In the genomic region with DNA sequence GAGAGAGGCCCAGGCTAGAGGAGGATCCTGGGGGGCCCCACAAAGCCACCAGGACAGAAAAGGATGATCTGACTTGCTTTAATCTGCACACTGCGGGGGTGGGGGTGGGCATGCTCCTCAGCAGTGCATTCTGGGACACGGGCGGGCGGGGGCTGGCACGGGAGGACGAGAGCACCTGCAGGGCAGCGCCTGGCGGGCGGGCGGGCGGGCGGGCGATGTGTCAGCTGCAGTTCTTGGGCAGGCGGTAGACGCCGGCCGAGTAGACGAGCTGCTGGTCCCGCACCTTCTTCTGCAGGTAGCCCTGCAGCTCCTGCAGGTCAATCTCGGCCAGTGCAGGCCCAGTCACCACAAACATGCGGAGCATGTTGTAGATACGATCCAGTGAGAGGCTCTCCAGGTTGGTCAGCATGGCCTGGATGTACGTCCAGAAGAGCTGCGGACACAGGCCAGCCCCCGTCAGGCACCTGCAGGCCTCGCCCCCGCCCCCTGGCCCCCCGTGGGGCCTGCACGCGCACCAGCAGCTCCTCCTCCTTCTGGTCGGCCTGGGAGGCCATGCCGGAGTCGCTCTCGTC, we compare ENCODE assay signal across 18 cellular contexts. TPM values are rescaled to one million over a fixed set of nuclear protein-coding genes. Genes with fewer than 3 reads are reported as not detected.
DNase-seq lines count a peak whose midpoint lies in the region; ATAC-seq and TF ChIP-seq lines count a peak whose summit lies in the region.
"Had no signal": no experiment of that assay in that cellular context is flagged by ENCODE, and none has a peak within 500 bp of the region (broad histone marks: within the 10 kb centered on the region; RNA-seq: fewer than 3 reads in every experiment).

No MANE protein-coding gene starts in this region.

- H3F3A ChIP-seq in PC-3 (ENCODE audit: low read length, unreplicated experiment) (no peaks in the 10 kb centered on the region), SK-N-SH (replicated peaks; ENCODE audit: insufficient read depth) (no peaks in the 10 kb centered on the region)

- no peak overlapping the region for H3K27ac ChIP-seq in Karpas-422 (ENCODE audit: low read length)
- H3K27ac ChIP-seq in endodermal cell (ENCODE audit: low read depth, low read length), result no peak overlapping the region
- H3K27ac ChIP-seq in suprapubic skin, result peak overlapping the region; percentile 66
- no peak overlapping the region for H3K27ac ChIP-seq in PC-3 (ENCODE audit: low read length)
- H3K27ac ChIP-seq in effector memory CD4-positive, alpha-beta T cell (ENCODE audit: insufficient read depth, low read length, poor library complexity, severe bottlenecking), result no peak overlapping the region
- no peak overlapping the region for H3K27ac ChIP-seq in SK-N-SH (ENCODE audit: low read depth in 2 of 2, low read length in 1 of 2)

- H2AFZ ChIP-seq in Karpas-422 (ENCODE audit: low read length), result no peak overlapping the region
- H2AFZ ChIP-seq in PC-3 (ENCODE audit: low read length), result no peak overlapping the region
- H2AFZ ChIP-seq in SK-N-SH (ENCODE audit: low read depth), result no peak overlapping the region

- no peak overlapping the region for H3K27ac Mint-ChIP-seq in activated naive CD4-positive, alpha-beta T cell treated with anti-CD3 and anti-CD28 coated beads for 36 hours
- H3K27ac Mint-ChIP-seq in activated naive CD4-positive, alpha-beta T cell treated with anti-CD3 and anti-CD28 coated beads, Interleukin-2, amount 10 ng/mL, durations not matched to agents 7 days and 5 days, result no peak overlapping the region
- H3K27ac Mint-ChIP-seq in endodermal cell, result no peak overlapping the region

- no peak for ATAC-seq in PC-3

- H3K4me2 ChIP-seq in Karpas-422 (ENCODE audit: low read depth, low read length, poor library complexity, severe bottlenecking) (no peak overlapping the region), PC-3 (ENCODE audit: low read length) (no peak overlapping the region), SK-N-SH (no peak overlapping the region)

- no peak for TF ChIP-seq RAD21 in SK-N-SH (IDR thresholded peaks at IDR 0.05; ENCODE audit: low read length)

- peaks cover 8% of the 10 kb centered on the region for H3K4me1 Mint-ChIP-seq in activated naive CD4-positive, alpha-beta T cell treated with anti-CD3 and anti-CD28 coated beads for 36 hours (ENCODE audit: low read depth)
- peaks cover 2% of the 10 kb centered on the region for H3K4me1 Mint-ChIP-seq in activated naive CD4-positive, alpha-beta T cell treated with anti-CD3 and anti-CD28 coated beads, Interleukin-2, amount 10 ng/mL, durations not matched to agents 7 days and 5 days
- H3K4me1 Mint-ChIP-seq in endodermal cell, result no peaks in the 10 kb centered on the region

- H3K36me3 Mint-ChIP-seq in activated naive CD4-positive, alpha-beta T cell treated with anti-CD3 and anti-CD28 coated beads for 36 hours (ENCODE audit: low read depth), result peaks cover 2% of the 10 kb centered on the region
- H3K36me3 Mint-ChIP-seq in activated naive CD4-positive, alpha-beta T cell treated with anti-CD3 and anti-CD28 coated beads, Interleukin-2, amount 10 ng/mL, durations not matched to agents 7 days and 5 days, result peaks cover 2% of the 10 kb centered on the region
- H3K36me3 Mint-ChIP-seq in endodermal cell (ENCODE audit: low read depth), result peaks cover 6% of the 10 kb centered on the region

- TF ChIP-seq CTCF in endodermal cell (conservative IDR thresholded peaks at IDR 0.05), result peak; percentile 44
- no peak for TF ChIP-seq CTCF in suprapubic skin (IDR thresholded peaks at IDR 0.05)
- TF ChIP-seq CTCF in PC-3 (conservative IDR thresholded peaks at IDR 0.05; ENCODE audit: low read depth, low read length), result no peak
- no peak for TF ChIP-seq CTCF in SK-N-SH (IDR thresholded peaks at IDR 0.05)

- no peak overlapping the region for H3K9ac ChIP-seq in Karpas-422 (ENCODE audit: low read length)
- no peak overlapping the region for H3K9ac ChIP-seq in endodermal cell (ENCODE audit: extremely low read depth, low read length, poor library complexity, severe bottlenecking)
- no peak overlapping the region for H3K9ac ChIP-seq in PC-3 (ENCODE audit: low read length)
- H3K9ac ChIP-seq in SK-N-SH, result no peak overlapping the region

- CTCF ChIA-PET in activated naive CD4-positive, alpha-beta T cell treated with anti-CD3 and anti-CD28 coated beads for 36 hours (lab: Charles Lee), result interaction anchor here (0.6 to 1.9 kb wide), 5 partner anchors 13 to 56 kb away, joined by 3 to 5 read pairs (median 3); no protein-coding TSS in a partner anchor
- CTCF ChIA-PET in activated naive CD4-positive, alpha-beta T cell treated with anti-CD3 and anti-CD28 coated beads, Interleukin-2, amount 10 ng/mL, durations not matched to agents 7 days and 5 days (lab: Charles Lee), result interaction anchor here (1.5 to 2.7 kb wide), 2 partner anchors 12 to 52 kb away, joined by 4 to 8 read pairs; partner anchors contain the start of gene RNF224
- CTCF ChIA-PET in PC-3 (lab: Charles Lee) (no interaction called here), SK-N-SH (lab: Yijun Ruan, JAX) (interaction anchor here (0.6 to 5.0 kb wide), 4 partner anchors 13 to 88 kb away, joined by 3 to 24 read pairs (median 7); partner anchors contain the start of genes ANAPC2, MAN1B1 and SSNA1)

- H3K9me2 ChIP-seq in Karpas-422 (replicated peaks; ENCODE audit: insufficient read depth, low read length), result no peaks in the 10 kb centered on the region
- no peaks in the 10 kb centered on the region for H3K9me2 ChIP-seq in PC-3 (replicated peaks; ENCODE audit: low read length)
- H3K9me2 ChIP-seq in SK-N-SH, result no peaks in the 10 kb centered on the region

- POLR2A ChIA-PET in PC-3 (lab: Charles Lee; ENCODE audit: unreplicated experiment), result no interaction called here
- POLR2A ChIA-PET in SK-N-SH (lab: Yijun Ruan, JAX), result no interaction called here

- H3K27me3 ChIP-seq in Karpas-422 (ENCODE audit: low read length) (no peaks in the 10 kb centered on the region), endodermal cell (ENCODE audit: control insufficient read depth, insufficient read depth, low read length, poor library complexity, severe bottlenecking) (peaks cover 60% of the 10 kb centered on the region), suprapubic skin (peaks cover 33% of the 10 kb centered on the region), PC-3 (ENCODE audit: low read length) (no peaks in the 10 kb centered on the region), SK-N-SH (ENCODE audit: insufficient read depth) (0 out of 2 replicates have a peak, but pooled peaks cover 8% of the 10 kb centered on the region)
- peaks cover 19% of the 10 kb centered on the region for H3K27me3 ChIP-seq in effector memory CD4-positive, alpha-beta T cell (replicated peaks; ENCODE audit: control insufficient read depth, insufficient read depth, low read length, poor library complexity, severe bottlenecking)

- H3K36me3 ChIP-seq in Karpas-422 (ENCODE audit: insufficient read depth, low read length) (no peaks in the 10 kb centered on the region), endodermal cell (ENCODE audit: control insufficient read depth, insufficient read depth, low read length) (no peaks in the 10 kb centered on the region), suprapubic skin (peaks cover 26% of the 10 kb centered on the region), PC-3 (ENCODE audit: low read depth, low read length) (no peaks in the 10 kb centered on the region), SK-N-SH (replicated peaks in 1 of 2; ENCODE audit: control insufficient read depth in 1 of 2, insufficient read depth in 2 of 2, low read length in 1 of 2) (peaks cover 0 to 13% of the 10 kb centered on the region in 2 experiments)
- H3K36me3 ChIP-seq in effector memory CD4-positive, alpha-beta T cell (ENCODE audit: control insufficient read depth, insufficient read depth, low read length), result peaks cover 16% of the 10 kb centered on the region
- H3K36me3 ChIP-seq: breast epithelium had no signal

- no peak overlapping the region for H3K4me3 Mint-ChIP-seq in activated naive CD4-positive, alpha-beta T cell treated with anti-CD3 and anti-CD28 coated beads for 36 hours
- no peak overlapping the region for H3K4me3 Mint-ChIP-seq in activated naive CD4-positive, alpha-beta T cell treated with anti-CD3 and anti-CD28 coated beads, Interleukin-2, amount 10 ng/mL, durations not matched to agents 7 days and 5 days
- H3K4me3 Mint-ChIP-seq in endodermal cell, result no peak overlapping the region

- BruUV-seq in PC-3 (replicated peaks; lab: Mats Ljungman, UMichigan), result no TSS peak

- H3K79me2 ChIP-seq in Karpas-422 (ENCODE audit: low read length), result no peaks in the 10 kb centered on the region
- no peaks in the 10 kb centered on the region for H3K79me2 ChIP-seq in PC-3 (ENCODE audit: low read length)
- H3K79me2 ChIP-seq in SK-N-SH (ENCODE audit: insufficient read depth), result no peaks in the 10 kb centered on the region

- DNase-seq in activated naive CD4-positive, alpha-beta T cell treated with anti-CD3 and anti-CD28 coated beads for 36 hours, result peak; percentile 31
- DNase-seq in activated naive CD4-positive, alpha-beta T cell treated with anti-CD3 and anti-CD28 coated beads, Interleukin-2, amount 10 ng/mL, durations not matched to agents 7 days and 5 days, result no peak
- DNase-seq in Karpas-422 (peak; percentile 77), endodermal cell (peak; percentile 70), suprapubic skin (ENCODE audit: low spot score in 2 of 2) (no peak), PC-3 (no peak), SK-N-SH (no peak)
- DNase-seq in effector memory CD4-positive, alpha-beta T cell, result no peak
- DNase-seq: activated CD8-positive, alpha-beta memory T cell treated with anti-CD3 and anti-CD28 coated beads for 24 hours; DMS 273 treated with DMSO at 0.1 percent for 48 hours; effector CD8-positive, alpha-beta T cell; NCI-H1092; NCI-H526; Right ventricle myocardium superior had no signal

- H3K9me3 Mint-ChIP-seq in activated naive CD4-positive, alpha-beta T cell treated with anti-CD3 and anti-CD28 coated beads for 36 hours, result no peaks in the 10 kb centered on the region
- no peaks in the 10 kb centered on the region for H3K9me3 Mint-ChIP-seq in activated naive CD4-positive, alpha-beta T cell treated with anti-CD3 and anti-CD28 coated beads, Interleukin-2, amount 10 ng/mL, durations not matched to agents 7 days and 5 days
- H3K9me3 Mint-ChIP-seq in endodermal cell, result no peaks in the 10 kb centered on the region

- no peaks in the 10 kb centered on the region for H3K9me3 ChIP-seq in Karpas-422 (ENCODE audit: low read length)
- no peaks in the 10 kb centered on the region for H3K9me3 ChIP-seq in endodermal cell (ENCODE audit: control insufficient read depth, low read length)
- H3K9me3 ChIP-seq in suprapubic skin, result no peaks in the 10 kb centered on the region
- no peaks in the 10 kb centered on the region for H3K9me3 ChIP-seq in PC-3 (ENCODE audit: low read length)
- H3K9me3 ChIP-seq in effector memory CD4-positive, alpha-beta T cell (ENCODE audit: control insufficient read depth, low read length), result no peaks in the 10 kb centered on the region
- no peaks in the 10 kb centered on the region for H3K9me3 ChIP-seq in SK-N-SH
- H3K9me3 ChIP-seq: breast epithelium had no signal

- no peak for TF ChIP-seq EP300 in suprapubic skin (IDR thresholded peaks at IDR 0.05)
- TF ChIP-seq EP300 in SK-N-SH (IDR thresholded peaks at IDR 0.05; ENCODE audit: borderline replicate concordance in 1 of 2, low read depth in 1 of 2, low read length in 1 of 2), result no peak

- H4K20me1 ChIP-seq in Karpas-422 (ENCODE audit: insufficient read depth, low read depth, low read length) (peaks cover 22% of the 10 kb centered on the region; the same call in 1 of the 2 replicates), PC-3 (ENCODE audit: low read length) (no peaks in the 10 kb centered on the region), SK-N-SH (ENCODE audit: insufficient read depth) (no peaks in the 10 kb centered on the region)

- WGBS in endodermal cell (ENCODE audit: insufficient coverage in 1 of 2, insufficient read length in 1 of 2), 2 experiments, result 35% methylated on average over 8 to 34 of the region's 34 CpGs
- no CpG with 5 or more reads among the region's 34 CpGs for WGBS in suprapubic skin
- WGBS in SK-N-SH (ENCODE audit: low lambda C conversion rate), result 97% methylated on average over 13 of the region's 34 CpGs

- intact Hi-C loops in activated naive CD4-positive, alpha-beta T cell treated with anti-CD3 and anti-CD28 coated beads for 36 hours (cut with micrococcal nuclease), result loop anchor here (5.0 kb wide), 2 partner anchors 48 to 58 kb away; no protein-coding TSS in a partner anchor
- intact Hi-C loops in PC-3 (cut with micrococcal nuclease), result no loop called here

- peaks cover 27% of the 10 kb centered on the region for H3K4me1 ChIP-seq in Karpas-422 (ENCODE audit: low read length)
- no peaks in the 10 kb centered on the region for H3K4me1 ChIP-seq in endodermal cell (ENCODE audit: control insufficient read depth, insufficient read depth, low read length)
- peaks cover 36% of the 10 kb centered on the region for H3K4me1 ChIP-seq in suprapubic skin
- H3K4me1 ChIP-seq in PC-3 (ENCODE audit: insufficient read depth, low read length), result no peaks in the 10 kb centered on the region
- no peaks in the 10 kb centered on the region for H3K4me1 ChIP-seq in effector memory CD4-positive, alpha-beta T cell (ENCODE audit: control insufficient read depth, insufficient read depth, low read length, poor library complexity, severe bottlenecking)
- H3K4me1 ChIP-seq in SK-N-SH (ENCODE audit: control insufficient read depth in 1 of 2, insufficient read depth in 2 of 2, low read depth in 1 of 2, low read length in 1 of 2), result peaks cover 0 to 19% of the 10 kb centered on the region in 2 experiments; a peak in 1 of 4 replicates

- TF ChIP-seq POLR2A in suprapubic skin (IDR thresholded peaks at IDR 0.05), result no peak

- H3K4me3 ChIP-seq in Karpas-422 (ENCODE audit: low read length) (no peak overlapping the region), endodermal cell (ENCODE audit: low read length) (no peak overlapping the region), suprapubic skin (no peak overlapping the region), PC-3 (ENCODE audit: low read length) (no peak overlapping the region), SK-N-SH (ENCODE audit: low read depth in 2 of 2, low read length in 1 of 2) (no peak overlapping the region)
- H3K4me3 ChIP-seq in effector memory CD4-positive, alpha-beta T cell (ENCODE audit: insufficient read depth, low read depth, low read length, poor library complexity, severe bottlenecking), result no peak overlapping the region
- H3K4me3 ChIP-seq: breast epithelium had no signal

- peaks cover 14% of the 10 kb centered on the region for H3K27me3 Mint-ChIP-seq in activated naive CD4-positive, alpha-beta T cell treated with anti-CD3 and anti-CD28 coated beads for 36 hours (ENCODE audit: low read depth)
- H3K27me3 Mint-ChIP-seq in activated naive CD4-positive, alpha-beta T cell treated with anti-CD3 and anti-CD28 coated beads, Interleukin-2, amount 10 ng/mL, durations not matched to agents 7 days and 5 days, result peaks cover 65% of the 10 kb centered on the region
- peaks cover 33% of the 10 kb centered on the region for H3K27me3 Mint-ChIP-seq in endodermal cell (ENCODE audit: insufficient read depth)

RNA-seq across cellular contexts. Expression of gene TMEM210, which starts 3.0 kb away (rescaled TPM):
- not detected for total RNA-seq in activated naive CD4-positive, alpha-beta T cell treated with anti-CD3 and anti-CD28 coated beads for 36 hours
- total RNA-seq in Karpas-422 (2014; rRNA removed; shearing (Covaris generic); ENCODE audit: low replicate concordance), result not detected in 2 replicates
- under 1 TPM in 1 of 2 donors, not detected in 1; 0.62 TPM for total RNA-seq in endodermal cell
- polyA plus RNA-seq in endodermal cell (2013, experiment 1 of 2), result not detected
- polyA plus RNA-seq in endodermal cell (2013, experiment 2 of 2), result not detected
- total RNA-seq in suprapubic skin, result not detected
- total RNA-seq in PC-3 (2014; rRNA removed), result not detected in 2 replicates
- polyA plus RNA-seq in SK-N-SH (2012; rRNA removed), result not detected in 2 replicates
- not detected in 2 replicates for polyA plus RNA-seq in SK-N-SH (2012; cell fraction: cytosol; rRNA removed)
- not detected in 2 replicates for polyA plus RNA-seq in SK-N-SH (2012; cell fraction: nucleus; rRNA removed)
- total RNA-seq: breast epithelium, fibroblast of villous mesenchyme, Right ventricle myocardium superior, skeletal muscle tissue, subcutaneous adipose tissue had no signal

RNA-seq across cellular contexts. Expression of gene LRRC26, which starts 5.0 kb away (rescaled TPM):
- total RNA-seq in activated naive CD4-positive, alpha-beta T cell treated with anti-CD3 and anti-CD28 coated beads for 36 hours, result not detected
- not detected in 2 replicates for total RNA-seq in Karpas-422 (2014; rRNA removed; shearing (Covaris generic); ENCODE audit: low replicate concordance)
- under 1 TPM in 1 of 2 donors, not detected in 1; 0.53 TPM for total RNA-seq in endodermal cell
- 0.39 TPM for polyA plus RNA-seq in endodermal cell (2013, experiment 1 of 2)
- not detected for polyA plus RNA-seq in endodermal cell (2013, experiment 2 of 2)
- 10 to 100 TPM in 1 of 4 donors, 1 to 10 TPM in 3; 5.4 to 37.2 (median 7.9) TPM for total RNA-seq in suprapubic skin
- total RNA-seq in PC-3 (2014; rRNA removed), result 0.40 and 2.0 TPM in 2 replicates
- not detected in 2 replicates for polyA plus RNA-seq in SK-N-SH (2012; rRNA removed)
- 0.05 TPM in 1 of 2 replicates, not detected in the other for polyA plus RNA-seq in SK-N-SH (2012; cell fraction: cytosol; rRNA removed)
- not detected in 2 replicates for polyA plus RNA-seq in SK-N-SH (2012; cell fraction: nucleus; rRNA removed)
- total RNA-seq: fibroblast of villous mesenchyme, Right ventricle myocardium superior, skeletal muscle tissue, subcutaneous adipose tissue had no signal

RNA-seq across cellular contexts. Expression of gene ANAPC2, which starts 13.6 kb away (rescaled TPM):
- total RNA-seq in activated naive CD4-positive, alpha-beta T cell treated with anti-CD3 and anti-CD28 coated beads for 36 hours, result 10 to 100 TPM; 34.8 to 36.6 TPM
- 16.8 and 28.0 TPM in 2 replicates for total RNA-seq in Karpas-422 (2014; rRNA removed; shearing (Covaris generic); ENCODE audit: low replicate concordance)
- total RNA-seq in endodermal cell (10 to 100 TPM; 66.5 to 69.2 TPM), suprapubic skin (10 to 100 TPM; 24.8 to 99.8 (median 54.9) TPM), PC-3 (2014; rRNA removed) (21.6 and 30.2 TPM in 2 replicates)
- polyA plus RNA-seq in endodermal cell (2013, experiment 1 of 2), result 40.0 TPM
- 33.2 TPM for polyA plus RNA-seq in endodermal cell (2013, experiment 2 of 2)
- 35.1 and 37.7 TPM in 2 replicates for polyA plus RNA-seq in SK-N-SH (2012; rRNA removed)
- 8.3 and 13.2 TPM in 2 replicates for polyA plus RNA-seq in SK-N-SH (2012; cell fraction: cytosol; rRNA removed)
- polyA plus RNA-seq in SK-N-SH (2012; cell fraction: nucleus; rRNA removed), result 195 and 222 TPM in 2 replicates

RNA-seq across cellular contexts. Expression of gene SSNA1, which starts 13.7 kb away (rescaled TPM):
- 10 to 100 TPM; 48.2 to 49.9 TPM for total RNA-seq in activated naive CD4-positive, alpha-beta T cell treated with anti-CD3 and anti-CD28 coated beads for 36 hours
- 48.9 and 101 TPM in 2 replicates for total RNA-seq in Karpas-422 (2014; rRNA removed; shearing (Covaris generic); ENCODE audit: low replicate concordance)
- total RNA-seq in endodermal cell, result 10 to 100 TPM; 66.5 to 67.7 TPM
- polyA plus RNA-seq in endodermal cell (2013, experiment 1 of 2), result 58.8 TPM
- polyA plus RNA-seq in endodermal cell (2013, experiment 2 of 2), result 62.8 TPM
- 10 to 100 TPM; 45.9 to 72.0 (median 71.1) TPM for total RNA-seq in suprapubic skin
- 123 and 148 TPM in 2 replicates for total RNA-seq in PC-3 (2014; rRNA removed)
- polyA plus RNA-seq in SK-N-SH (2012; rRNA removed), result 100 and 124 TPM in 2 replicates
- 63.2 and 93.5 TPM in 2 replicates for polyA plus RNA-seq in SK-N-SH (2012; cell fraction: cytosol; rRNA removed)
- 49.5 and 65.7 TPM in 2 replicates for polyA plus RNA-seq in SK-N-SH (2012; cell fraction: nucleus; rRNA removed)

RNA-seq across cellular contexts. Expression of gene TPRN, which starts 25.7 kb away (rescaled TPM):
- total RNA-seq in activated naive CD4-positive, alpha-beta T cell treated with anti-CD3 and anti-CD28 coated beads for 36 hours, result 1 to 10 TPM; 2.1 to 2.6 TPM
- total RNA-seq in Karpas-422 (2014; rRNA removed; shearing (Covaris generic); ENCODE audit: low replicate concordance), result 5.7 and 15.2 TPM in 2 replicates
- total RNA-seq in endodermal cell (10 to 100 TPM; 19.0 to 23.9 TPM), suprapubic skin (10 to 100 TPM; 12.6 to 23.6 (median 18.7) TPM), PC-3 (2014; rRNA removed) (11.3 and 14.7 TPM in 2 replicates)
- polyA plus RNA-seq in endodermal cell (2013, experiment 1 of 2), result 12.1 TPM
- polyA plus RNA-seq in endodermal cell (2013, experiment 2 of 2), result 11.0 TPM
- 4.4 and 5.2 TPM in 2 replicates for polyA plus RNA-seq in SK-N-SH (2012; rRNA removed)
- polyA plus RNA-seq in SK-N-SH (2012; cell fraction: cytosol; rRNA removed), result 2.8 and 3.7 TPM in 2 replicates
- polyA plus RNA-seq in SK-N-SH (2012; cell fraction: nucleus; rRNA removed), result 9.6 and 15.0 TPM in 2 replicates

Comparison
In these comparisons a context has a peak if more than half of its experiments do, and no peak if none do; other contexts are left out.
1. DNase-seq: peak in activated naive CD4-positive, alpha-beta T cell treated with anti-CD3 and anti-CD28 coated beads for 36 hours (single experiment), Karpas-422 (single experiment) and endodermal cell (single experiment); none in activated naive CD4-positive, alpha-beta T cell treated with anti-CD3 and anti-CD28 coated beads, Interleukin-2, amount 10 ng/mL, durations not matched to agents 7 days and 5 days (single experiment), suprapubic skin (0 of 2), PC-3 (single experiment), effector memory CD4-positive, alpha-beta T cell (0 of 3) and SK-N-SH (single experiment).